23 cellular contexts compared by ENCODE assay signal in the genomic region with DNA sequence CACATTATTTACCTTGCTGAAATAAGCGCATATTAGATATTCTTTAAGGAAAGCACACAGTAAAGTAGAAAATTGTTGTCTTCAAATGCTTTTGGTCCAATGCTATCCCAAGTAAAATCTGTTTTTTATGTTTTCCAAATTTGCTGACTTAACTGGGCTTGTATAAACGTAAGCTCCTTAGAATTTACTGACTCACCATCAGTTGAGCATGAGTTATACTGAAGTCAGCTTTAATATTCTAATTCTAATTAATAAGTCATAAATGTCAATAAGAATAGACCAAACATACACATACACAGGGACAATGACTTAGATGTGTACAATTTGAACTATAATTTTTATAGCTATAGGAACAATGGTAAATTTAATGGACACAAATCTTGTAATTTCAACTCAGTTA.
"Had no signal": no experiment of that assay in that cellular context is flagged by ENCODE, and none has a peak within 500 bp of the region (broad histone marks: within the 10 kb centered on the region; RNA-seq: fewer than 3 reads in every experiment).

No MANE protein-coding gene starts in this region.

- H3K9me3 ChIP-seq: body of pancreas, heart right ventricle, testis, vagina had no signal

- H3K4me3 ChIP-seq: body of pancreas, heart right ventricle, lung, smooth muscle cell, testis, vagina had no signal

- H3K27me3 ChIP-seq: body of pancreas, heart right ventricle, testis, vagina had no signal

- ATAC-seq: activated CD4-positive, CD25-positive, alpha-beta regulatory T cell treated with anti-CD3 and anti-CD28 coated beads, Interleukin-2, amount 50 U/mL, for 24 hours; activated CD8-positive, alpha-beta memory T cell treated with anti-CD3 and anti-CD28 coated beads, Interleukin-2, amount 10 ng/mL, durations not matched to agents 7 days and 5 days; activated CD8-positive, alpha-beta T cell treated with anti-CD3 and anti-CD28 coated beads for 36 hours; body of pancreas; esophagus mucosa; heart right ventricle; left lobe of liver; naive thymus-derived CD4-positive, alpha-beta T cell; sciatic nerve; stimulated activated naive B cell treated with anti-CD40 and anti-IgM and Interleukin-4, amounts not matched to agents 10 μg/mL and 1 μg/mL and 100 μg/mL, for 72 hours had no signal

- H3K4me2 ChIP-seq: smooth muscle cell had no signal

- H3K27ac ChIP-seq: body of pancreas, heart right ventricle, testis, vagina, VCaP had no signal

- H3K4me1 ChIP-seq: testis had no signal

- DNase-seq: activated CD4-positive, alpha-beta T cell treated with anti-CD3 and anti-CD28 coated beads, Interleukin-2, amount 10 ng/mL, durations not matched to agents 7 days and 5 days; activated CD8-positive, alpha-beta memory T cell treated with anti-CD3 and anti-CD28 coated beads, Interleukin-2, amount 10 ng/mL, durations not matched to agents 7 days and 5 days; activated CD8-positive, alpha-beta T cell treated with anti-CD3 and anti-CD28 coated beads for 36 hours; activated gamma-delta T cell treated with Interleukin-2 at 50 U/mL for 16 hours; anterior cingulate cortex; body of pancreas; effector CD4-positive, alpha-beta T cell; heart right ventricle; naive thymus-derived CD4-positive, alpha-beta T cell; occipital lobe; stimulated activated CD4-positive, alpha-beta T cell treated with anti-CD3 and anti-CD28 coated beads, Interleukin-15, amount 100 ng/mL, for 24 hours; stimulated activated CD8-positive, alpha-beta memory T cell treated with anti-CD3 and anti-CD28 coated beads, Interleukin-4, amount 100 ng/mL, for 48 hours; stimulated activated naive B cell treated with anti-CD40 and anti-IgM and Interleukin-4, amounts not matched to agents 10 μg/mL and 1 μg/mL and 100 μg/mL, for 72 hours; testis; trophoblast cell had no signal

- H3K36me3 ChIP-seq: vagina had no signal
